ENCODE assay signal across 7 cellular contexts in the genomic region with DNA sequence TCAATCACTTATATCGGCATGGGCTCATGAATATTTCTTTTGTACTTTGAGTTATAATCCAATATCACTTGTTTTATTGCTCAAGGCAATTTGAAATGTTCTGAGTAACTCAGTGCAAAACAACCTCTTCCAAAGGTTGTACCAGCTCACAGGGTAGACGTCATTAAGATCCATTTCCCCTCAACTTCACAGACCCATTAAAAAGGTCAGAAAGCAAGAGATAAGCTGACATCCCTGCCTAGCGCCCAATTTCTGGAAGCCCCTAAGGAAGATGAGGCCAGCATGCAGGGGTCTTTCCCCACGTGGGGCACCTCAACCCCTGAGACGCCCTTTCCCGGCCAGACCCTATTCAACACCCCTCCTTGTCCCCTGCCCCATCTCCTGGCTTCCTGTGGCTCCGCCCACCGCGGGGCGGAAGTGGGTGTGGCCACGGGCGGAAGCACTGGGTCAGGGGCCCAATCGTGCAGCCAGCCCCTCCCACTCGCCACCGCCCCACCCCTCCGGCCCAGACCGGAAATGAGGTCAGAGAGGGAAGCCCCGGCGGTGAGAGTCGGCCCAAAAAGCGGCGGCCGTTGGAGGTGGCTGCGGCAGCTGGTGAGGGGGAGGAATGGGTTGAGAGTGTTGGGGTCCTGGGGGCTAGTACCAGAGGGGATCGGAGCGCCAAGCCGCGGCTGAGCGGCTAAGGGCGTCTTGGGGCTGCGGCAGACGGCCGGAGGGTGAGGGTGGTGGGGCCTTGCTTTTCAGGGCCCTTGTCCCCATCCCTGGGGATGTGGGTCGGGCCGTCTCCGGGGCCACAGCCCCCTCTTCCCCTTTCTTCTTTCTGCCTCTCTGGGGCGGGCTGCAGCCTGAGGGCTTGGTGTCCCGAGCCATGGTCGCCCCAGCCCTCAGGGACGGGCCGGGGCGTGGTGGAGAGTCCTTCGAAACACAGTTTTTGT.
DNase-seq lines count a peak whose midpoint lies in the region; ATAC-seq and TF ChIP-seq lines count a peak whose summit lies in the region.

A gene (plus strand): TSS at position 525 of the 935 bp plus-strand sequence. CDS start 2,442 bp downstream, outside the sequence.

- ATAC-seq in GM18508 (IDR thresholded peaks at IDR 0.05; ENCODE audit: insufficient read depth, unreplicated experiment) (peak; percentile 45), HG02970 (IDR thresholded peaks at IDR 0.05; ENCODE audit: low FRiP score, unreplicated experiment) (peak; percentile 94)

- DNase-seq in NCI-H2029 treated with DMSO at 0.1 percent for 48 hours (lab: John Stamatoyannopoulos, UW), result peak; percentile 28
- DNase-seq in T1000 (lab: John Stamatoyannopoulos, UW), result peak; percentile 88
- DNase-seq in astrocyte of the cerebellum (ENCODE audit: low read depth), result peak; percentile 58
- DNase-seq in hippocampal formation (lab: John Stamatoyannopoulos, UW), result peak; percentile 81 to 91
- peak; percentile 34 for DNase-seq in retinal pigment epithelial cell (ENCODE audit: low read depth)

- in situ Hi-C loops in astrocyte of the cerebellum (cut with HindIII; ENCODE audit: low sequenced_read_pairs), result no loop called here

- peak within 1 kb of the TSS; percentile 91 for H3K4me3 ChIP-seq in astrocyte of the cerebellum (ENCODE audit: low read depth, low read length)
- H3K4me3 ChIP-seq in retinal pigment epithelial cell (ENCODE audit: low read length), result peak within 1 kb of the TSS; percentile 96

- TF ChIP-seq CTCF in astrocyte of the cerebellum (IDR thresholded peaks at IDR 0.05; ENCODE audit: low read depth, low read length, missing control alignments), result no peak
- no peak for TF ChIP-seq CTCF in retinal pigment epithelial cell (conservative IDR thresholded peaks at IDR 0.05; ENCODE audit: low read depth, low read length)

Comparison
In these comparisons a context has a peak if more than half of its experiments do, and no peak if none do; other contexts are left out.
1. Peak in every context shown above with its lines: DNase-seq, ATAC-seq and H3K4me3 ChIP-seq.
2. DNase-seq: peak in every context shown above with its lines; median percentile 88 in T1000; 86 in hippocampal formation; 58 in astrocyte of the cerebellum; 34 in retinal pigment epithelial cell; 28 in NCI-H2029 treated with DMSO at 0.1 percent for 48 hours.